ENCODE assay signal across 17 cellular contexts in genomic region chr2:55993685-55994084, GRCh38.
DNase-seq lines count a peak whose midpoint lies in the region; ATAC-seq, FAIRE-seq and TF ChIP-seq lines count a peak whose summit lies in the region.
"Had no signal": no experiment of that assay in that cellular context is flagged by ENCODE, and none has a peak within 500 bp of the region (broad histone marks: within the 10 kb centered on the region; RNA-seq: fewer than 3 reads in every experiment).

No MANE protein-coding gene starts in this region.

- no peaks in the 10 kb centered on the region for H3K36me3 ChIP-seq in ACC112 (ENCODE audit: insufficient read depth, low read length)
- no peaks in the 10 kb centered on the region for H3K36me3 ChIP-seq in RWPE2 (ENCODE audit: low read depth)
- no peaks in the 10 kb centered on the region for H3K36me3 ChIP-seq in endothelial cell of umbilical vein (ENCODE audit: control insufficient read depth in 2 of 2, extremely low read depth in 1 of 2, insufficient read depth in 2 of 2, low read length in 2 of 2)
- H3K36me3 ChIP-seq in osteoblast (ENCODE audit: insufficient read depth, low read length), result no peaks in the 10 kb centered on the region
- H3K36me3 ChIP-seq in hepatocyte (replicated peaks; ENCODE audit: insufficient read depth, low read depth), result no peaks in the 10 kb centered on the region

- H3K36me3 Mint-ChIP-seq in osteocyte (ENCODE audit: unreplicated experiment), result no peaks in the 10 kb centered on the region
- H3K36me3 Mint-ChIP-seq: CD14-positive monocyte; CD8-positive, alpha-beta T cell had no signal

- H3K4me1 ChIP-seq in ACC112 (ENCODE audit: control insufficient read depth, insufficient read depth, low read length, unreplicated experiment), result peaks cover 64% of the 10 kb centered on the region
- H3K4me1 ChIP-seq in RWPE2 (ENCODE audit: insufficient read depth, poor library complexity, severe bottlenecking), result peaks cover 38% of the 10 kb centered on the region
- peaks cover 65% of the 10 kb centered on the region for H3K4me1 ChIP-seq in endothelial cell of umbilical vein (ENCODE audit: control insufficient read depth, extremely low read depth, insufficient read depth, low read length)
- peaks cover 26% of the 10 kb centered on the region for H3K4me1 ChIP-seq in osteoblast (ENCODE audit: insufficient read depth, low read length)
- peaks cover 14% of the 10 kb centered on the region for H3K4me1 ChIP-seq in hepatocyte (ENCODE audit: insufficient read depth)

- TF ChIP-seq POLR2A in endothelial cell of umbilical vein (IDR thresholded peaks at IDR 0.05; ENCODE audit: low read depth, low read length), result peak; percentile 65

- CTCF ChIA-PET in endothelial cell of umbilical vein (lab: Charles Lee), result interaction anchor here (1.3 to 4.6 kb wide), 4 partner anchors 28 to 137 kb away, joined by 3 to 38 read pairs (median 4); no protein-coding TSS in a partner anchor

- H3K27me3 Mint-ChIP-seq in osteocyte (ENCODE audit: unreplicated experiment), result peaks cover 18% of the 10 kb centered on the region

- H3K4me3 ChIP-seq in ACC112 (ENCODE audit: low read depth, low read length) (no peak overlapping the region), RWPE2 (ENCODE audit: severe bottlenecking) (no peak overlapping the region), endothelial cell of umbilical vein (replicated peaks in 1 of 3; ENCODE audit: insufficient read depth in 1 of 3, low read depth in 1 of 3, low read length in 3 of 3) (no peak overlapping the region), osteoblast (ENCODE audit: insufficient read depth, low read length) (no peak overlapping the region), hepatocyte (no peak overlapping the region)
- H3K4me3 ChIP-seq: GM23338 had no signal

- POLR2A ChIA-PET in endothelial cell of umbilical vein (lab: Charles Lee), result interaction anchor here (1.9 to 4.8 kb wide), 2 partner anchors 29 to 74 kb away, joined by 5 to 40 read pairs; no protein-coding TSS in a partner anchor

- intact Hi-C loops in endothelial cell of umbilical vein (cut with micrococcal nuclease), result no loop called here

- H3K9me3 ChIP-seq in RWPE2 (ENCODE audit: severe bottlenecking), result no peaks in the 10 kb centered on the region
- no peaks in the 10 kb centered on the region for H3K9me3 ChIP-seq in endothelial cell of umbilical vein (replicated peaks; ENCODE audit: control insufficient read depth, insufficient read depth, low read length)
- no peaks in the 10 kb centered on the region for H3K9me3 ChIP-seq in osteoblast (ENCODE audit: low read depth, low read length)
- no peaks in the 10 kb centered on the region for H3K9me3 ChIP-seq in hepatocyte (ENCODE audit: low read depth)

- H2AFZ ChIP-seq in ACC112 (ENCODE audit: low read length, unreplicated experiment) (no peak overlapping the region), endothelial cell of umbilical vein (ENCODE audit: low read depth, low read length) (no peak overlapping the region), osteoblast (ENCODE audit: low read length) (no peak overlapping the region), hepatocyte (no peak overlapping the region)
- H2AFZ ChIP-seq: GM23338 had no signal

- H3K79me2 ChIP-seq in ACC112 (ENCODE audit: control insufficient read depth, insufficient read depth, low read length, unreplicated experiment), result no peaks in the 10 kb centered on the region
- H3K79me2 ChIP-seq in endothelial cell of umbilical vein (ENCODE audit: control insufficient read depth, insufficient read depth, low read length), result peaks cover 4% of the 10 kb centered on the region
- no peaks in the 10 kb centered on the region for H3K79me2 ChIP-seq in osteoblast (ENCODE audit: insufficient read depth, low read length)
- no peaks in the 10 kb centered on the region for H3K79me2 ChIP-seq in hepatocyte

- no peak overlapping the region for H3K4me3 Mint-ChIP-seq in osteocyte (ENCODE audit: unreplicated experiment)
- H3K4me3 Mint-ChIP-seq: CD14-positive monocyte; CD8-positive, alpha-beta T cell; GM23338 had no signal

- ATAC-seq in RWPE2 (ENCODE audit: low read depth), result no peak
- no peak for ATAC-seq in GM21619 (IDR thresholded peaks at IDR 0.05; ENCODE audit: unreplicated experiment)
- ATAC-seq in GM18870 (IDR thresholded peaks at IDR 0.05; ENCODE audit: unreplicated experiment), result no peak
- ATAC-seq: CD8-positive, alpha-beta T cell had no signal

- peaks cover 7% of the 10 kb centered on the region for H3K4me1 Mint-ChIP-seq in osteocyte (ENCODE audit: unreplicated experiment)
- H3K4me1 Mint-ChIP-seq: CD14-positive monocyte had no signal

- no peak overlapping the region for H3K27ac Mint-ChIP-seq in osteocyte (ENCODE audit: unreplicated experiment)
- H3K27ac Mint-ChIP-seq: CD14-positive monocyte; CD8-positive, alpha-beta T cell; GM23338 had no signal

- H3K9ac ChIP-seq in endothelial cell of umbilical vein (replicated peaks; ENCODE audit: extremely low read depth, insufficient read depth, low read length), result peak overlapping the region; percentile 90

- dilution Hi-C loops in endothelial cell of umbilical vein (cut with MboI; ENCODE audit: extremely low pct_ligation_motif_present, low sequenced_read_pairs), result loop anchor here (25.0 kb wide), 1 partner anchor 106 kb away; no protein-coding TSS in a partner anchor

- H4K20me1 ChIP-seq in endothelial cell of umbilical vein (replicated peaks; ENCODE audit: control insufficient read depth, extremely low read depth, insufficient read depth, low read length) (no peaks in the 10 kb centered on the region), osteoblast (ENCODE audit: insufficient read depth, low read length) (no peaks in the 10 kb centered on the region), hepatocyte (ENCODE audit: insufficient read depth, poor library complexity, severe bottlenecking) (no peaks in the 10 kb centered on the region)

- no peak for FAIRE-seq in endothelial cell of umbilical vein (lab: Jason Lieb, UNC)
- FAIRE-seq: A204.1, D721Med had no signal

- 90% methylated on average over 4 of the region's 4 CpGs for WGBS in hepatocyte (ENCODE audit: low lambda C conversion rate, missing lambda C conversion rate)

- H3K4me2 ChIP-seq in endothelial cell of umbilical vein (ENCODE audit: insufficient read depth, low read length), result no peak overlapping the region
- H3K4me2 ChIP-seq in osteoblast (ENCODE audit: insufficient read depth, low read length), result no peak overlapping the region
- H3K4me2 ChIP-seq in hepatocyte, result no peak overlapping the region
- H3K4me2 ChIP-seq: GM23338 had no signal

- H3K27ac ChIP-seq in ACC112 (ENCODE audit: low read depth, low read length) (peak overlapping the region; percentile 96), RWPE2 (ENCODE audit: poor library complexity, severe bottlenecking) (peak overlapping the region; percentile 96), endothelial cell of umbilical vein (ENCODE audit: insufficient read depth, low read depth, low read length) (peak overlapping the region; percentile 97), osteoblast (ENCODE audit: low read depth, low read length) (peak overlapping the region; percentile 90), hepatocyte (no peak overlapping the region)

- no TSS peak for BruUV-seq in endothelial cell of umbilical vein (replicated peaks; lab: Mats Ljungman, UMichigan)

- H3K27me3 ChIP-seq in ACC112 (ENCODE audit: insufficient read depth, low read length), result no peaks in the 10 kb centered on the region
- no peaks in the 10 kb centered on the region for H3K27me3 ChIP-seq in RWPE2 (ENCODE audit: insufficient read depth, poor library complexity, severe bottlenecking)
- H3K27me3 ChIP-seq in endothelial cell of umbilical vein (ENCODE audit: control insufficient read depth in 2 of 2, insufficient read depth in 2 of 2, low read length in 2 of 2), result no peaks in the 10 kb centered on the region
- H3K27me3 ChIP-seq in osteoblast (ENCODE audit: insufficient read depth, low read length), result no peaks in the 10 kb centered on the region
- H3K27me3 ChIP-seq in hepatocyte, result no peaks in the 10 kb centered on the region

- DNase-seq in RWPE2 (ENCODE audit: low spot score) (no peak), endothelial cell of umbilical vein (ENCODE audit: low read depth, low spot score) (no peak), osteoblast (ENCODE audit: insufficient read length, low spot score, missing footprints) (no peak), osteocyte (ENCODE audit: extremely low spot score, unreplicated experiment) (no peak), hepatocyte (ENCODE audit: low spot score) (no peak)
- DNase-seq: CD8-positive, alpha-beta T cell; COR-L47; DND-41; GF-D8; H7 had no signal

- no peaks in the 10 kb centered on the region for H3K9me2 ChIP-seq in hepatocyte (replicated peaks; ENCODE audit: insufficient read depth)

- no peaks in the 10 kb centered on the region for H3K9me3 Mint-ChIP-seq in osteocyte (ENCODE audit: unreplicated experiment)
- H3K9me3 Mint-ChIP-seq: CD14-positive monocyte; CD8-positive, alpha-beta T cell; GM23338 had no signal

- no peak for TF ChIP-seq CTCF in RWPE2 (IDR thresholded peaks at IDR 0.05; ENCODE audit: poor library complexity, severe bottlenecking)
- TF ChIP-seq CTCF in endothelial cell of umbilical vein (IDR thresholded peaks at IDR 0.05; ENCODE audit: extremely low read depth in 1 of 2, insufficient read depth in 1 of 2, low read depth in 1 of 2, low read length in 2 of 2), result no peak
- TF ChIP-seq CTCF in osteoblast (IDR thresholded peaks at IDR 0.05; ENCODE audit: extremely low read depth, low read depth, low read length), result no peak
- TF ChIP-seq CTCF in osteocyte (IDR thresholded peaks at IDR 0.05), result no peak
- TF ChIP-seq CTCF in hepatocyte (IDR thresholded peaks at IDR 0.05; ENCODE audit: poor library complexity), result no peak

- no peaks in the 10 kb centered on the region for H3K9me1 ChIP-seq in endothelial cell of umbilical vein (replicated peaks; ENCODE audit: control insufficient read depth, extremely low read depth, insufficient read depth, low read length)

TF ChIP-seq in endothelial cell of umbilical vein, 7 proteins besides CTCF, POLR2A, EP300 and RAD21:
- TF ChIP-seq FOS (IDR thresholded peaks at IDR 0.05; ENCODE audit: borderline replicate concordance, insufficient read depth, low read length), result no peak
- no peak for TF ChIP-seq POLR2AphosphoS5 (IDR thresholded peaks at IDR 0.05; ENCODE audit: insufficient read depth, low read depth, low read length)
- no peak for TF ChIP-seq JUN (IDR thresholded peaks at IDR 0.05; ENCODE audit: borderline replicate concordance, insufficient read depth, insufficient read length, low read depth)
